10 cellular contexts compared by ENCODE assay signal in the genomic region with DNA sequence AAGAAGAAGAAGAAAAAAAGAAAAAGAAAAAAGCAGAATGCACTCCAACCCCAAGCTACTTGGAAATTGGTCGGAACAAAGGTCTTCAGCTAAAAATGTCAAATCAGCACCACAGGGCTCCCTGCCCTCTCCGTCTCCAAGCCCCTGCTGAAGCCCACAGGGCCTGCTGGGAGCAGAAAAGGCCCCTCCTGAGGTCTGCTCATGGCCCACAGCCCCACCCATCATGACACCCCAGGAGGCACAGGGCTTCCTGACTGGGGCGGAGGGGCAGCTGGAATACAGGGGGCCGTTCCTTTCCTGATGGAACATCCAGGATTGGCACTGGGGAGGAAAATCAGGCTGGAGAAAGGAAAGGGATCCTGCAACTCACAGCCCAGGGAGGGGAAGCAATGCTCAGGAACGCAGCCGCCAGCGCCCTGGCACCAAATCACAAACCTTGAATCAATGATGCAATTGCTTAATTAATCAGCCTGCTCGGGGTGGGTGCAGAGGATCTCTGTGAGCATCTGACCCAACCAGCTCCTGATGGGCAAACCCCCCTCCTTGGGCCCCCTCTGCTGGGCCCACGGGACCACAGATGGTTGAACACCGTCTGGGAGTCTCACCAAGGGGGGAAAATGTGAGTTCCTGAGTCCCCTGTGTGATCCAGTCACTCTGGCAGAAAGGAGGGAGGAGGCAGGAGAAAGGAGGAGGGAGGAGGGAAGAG.
A peak's percentile ranks its signal among the peaks of the same experiment; 100 is the strongest.
DNase-seq lines count a peak whose midpoint lies in the region; ATAC-seq and TF ChIP-seq lines count a peak whose summit lies in the region.
"Had no signal": no experiment of that assay in that cellular context is flagged by ENCODE, and none has a peak within 500 bp of the region (broad histone marks: within the 10 kb centered on the region; RNA-seq: fewer than 3 reads in every experiment).

No MANE protein-coding gene starts in this region.

- intact Hi-C loops in esophagus squamous epithelium (cut with DNase I) = no loop called here

- no peaks in the 10 kb centered on the region for H3K79me2 ChIP-seq in mesendoderm (ENCODE audit: control insufficient read depth, insufficient read depth, low read length)

- H2BK5ac ChIP-seq in mesendoderm (ENCODE audit: low read length) = peak overlapping the region; percentile 81

- H3K27me3 ChIP-seq in esophagus squamous epithelium (peaks cover 0 to 5% (median 0%) of the 10 kb centered on the region in 4 donors), mesendoderm (ENCODE audit: insufficient read depth, low read length, poor library complexity) (no peaks in the 10 kb centered on the region), upper lobe of left lung (no peaks in the 10 kb centered on the region)

- peak overlapping the region; percentile 63 for H3K56ac ChIP-seq in mesendoderm (ENCODE audit: low read length)

- H3K18ac ChIP-seq in mesendoderm (ENCODE audit: low read length) = peak overlapping the region; percentile 35

- no peak overlapping the region for H2BK15ac ChIP-seq in mesendoderm (replicated peaks; ENCODE audit: low read depth)

- no peak overlapping the region for H2BK120ac ChIP-seq in mesendoderm (ENCODE audit: low read depth, low read length)

- DNase-seq in NCI-H82 (lab: John Stamatoyannopoulos, UW) (peak; percentile 85), esophagus squamous epithelium (lab: John Stamatoyannopoulos, UW) (no peak), mesendoderm (peak; percentile 87), upper lobe of left lung (no peak)
- DNase-seq: activated CD8-positive, alpha-beta memory T cell treated with anti-CD3 and anti-CD28 coated beads, Interleukin-2, amount 10 ng/mL, durations not matched to agents 7 days and 5 days; HFFc6; NCI-H345 had no signal

- TF ChIP-seq POLR2A in esophagus squamous epithelium (IDR thresholded peaks at IDR 0.05) (no peak), upper lobe of left lung (IDR thresholded peaks at IDR 0.05) (no peak)

- peaks cover 12 to 57% (median 38%) of the 10 kb centered on the region in 3 donors for H3K4me1 ChIP-seq in esophagus squamous epithelium
- peaks cover 40% of the 10 kb centered on the region for H3K4me1 ChIP-seq in mesendoderm (ENCODE audit: control insufficient read depth, low read depth, low read length)
- peaks cover 15 to 31% (median 18%) of the 10 kb centered on the region in 4 donors for H3K4me1 ChIP-seq in upper lobe of left lung

- WGBS in esophagus squamous epithelium, 2 donors = 15 to 24% methylated on average over 5 to 9 of the region's 10 CpGs
- WGBS in mesendoderm (ENCODE audit: extremely low coverage, insufficient coverage, low lambda C conversion rate) = no CpG with 5 or more reads among the region's 10 CpGs
- 37 to 41% methylated on average over 7 to 10 of the region's 10 CpGs for WGBS in upper lobe of left lung, 2 donors

- peak overlapping the region; percentile 81 for H3K4ac ChIP-seq in mesendoderm (ENCODE audit: low read depth, low read length)

- peak overlapping the region; percentile 49 for H3K9ac ChIP-seq in mesendoderm (ENCODE audit: low read length)

- H3K9me3 ChIP-seq in esophagus squamous epithelium (no peaks in the 10 kb centered on the region), upper lobe of left lung (no peaks in the 10 kb centered on the region)

- H3K23ac ChIP-seq in mesendoderm (ENCODE audit: low read length) = no peak overlapping the region

- peak overlapping the region; percentile 53 for H2AK5ac ChIP-seq in mesendoderm (ENCODE audit: low read length)

- no peak for TF ChIP-seq EP300 in upper lobe of left lung (IDR thresholded peaks at IDR 0.05)

- H3K4me2 ChIP-seq in mesendoderm (ENCODE audit: low read length) = no peak overlapping the region

- peaks cover 2% of the 10 kb centered on the region for H3K79me1 ChIP-seq in mesendoderm (ENCODE audit: low read length)

- TF ChIP-seq CTCF in esophagus squamous epithelium (IDR thresholded peaks at IDR 0.05) (no peak), upper lobe of left lung (IDR thresholded peaks at IDR 0.05) (no peak)

- H3K36me3 ChIP-seq in esophagus squamous epithelium (no peaks in the 10 kb centered on the region), mesendoderm (ENCODE audit: control insufficient read depth, insufficient read depth, low read length) (no peaks in the 10 kb centered on the region), upper lobe of left lung (no peaks in the 10 kb centered on the region)

- H4K8ac ChIP-seq in mesendoderm (ENCODE audit: low read depth, low read length) = no peak overlapping the region

- H3K4me3 ChIP-seq in esophagus squamous epithelium (no peak overlapping the region), mesendoderm (ENCODE audit: low read length) (no peak overlapping the region), upper lobe of left lung (no peak overlapping the region)

- ATAC-seq in upper lobe of left lung (ENCODE audit: low FRiP score in 2 of 2) (peak in 1 of 2 donors; percentile 68), GM18858 (IDR thresholded peaks at IDR 0.05; ENCODE audit: unreplicated experiment) (no peak), HG03097 (IDR thresholded peaks at IDR 0.05; ENCODE audit: low FRiP score, unreplicated experiment) (no peak), HG02938 (IDR thresholded peaks at IDR 0.05; ENCODE audit: unreplicated experiment) (no peak)
- ATAC-seq: activated CD8-positive, alpha-beta memory T cell treated with anti-CD3 and anti-CD28 coated beads, Interleukin-2, amount 10 ng/mL, durations not matched to agents 7 days and 5 days had no signal

- H3K27ac ChIP-seq in esophagus squamous epithelium (peak overlapping the region; percentile 7 to 87 (median 75)), mesendoderm (ENCODE audit: low read depth, low read length) (peak overlapping the region; percentile 82), upper lobe of left lung (peak overlapping the region in 3 of 4 donors; percentile 39 to 84 (median 64))

- H4K5ac ChIP-seq in mesendoderm (ENCODE audit: low read length) = no peak overlapping the region

Comparison
In these comparisons a context has a peak if more than half of its experiments do, and no peak if none do; other contexts are left out.
1. DNase-seq: peak in NCI-H82 (single experiment) and mesendoderm (single experiment); none in esophagus squamous epithelium (single experiment) and upper lobe of left lung (0 of 2).
2. Peak in every context shown above with its lines, with median percentiles within 50 percentile points of each other: H3K27ac ChIP-seq.